ENCODE assay signal across 1 cellular context in the genomic region with DNA sequence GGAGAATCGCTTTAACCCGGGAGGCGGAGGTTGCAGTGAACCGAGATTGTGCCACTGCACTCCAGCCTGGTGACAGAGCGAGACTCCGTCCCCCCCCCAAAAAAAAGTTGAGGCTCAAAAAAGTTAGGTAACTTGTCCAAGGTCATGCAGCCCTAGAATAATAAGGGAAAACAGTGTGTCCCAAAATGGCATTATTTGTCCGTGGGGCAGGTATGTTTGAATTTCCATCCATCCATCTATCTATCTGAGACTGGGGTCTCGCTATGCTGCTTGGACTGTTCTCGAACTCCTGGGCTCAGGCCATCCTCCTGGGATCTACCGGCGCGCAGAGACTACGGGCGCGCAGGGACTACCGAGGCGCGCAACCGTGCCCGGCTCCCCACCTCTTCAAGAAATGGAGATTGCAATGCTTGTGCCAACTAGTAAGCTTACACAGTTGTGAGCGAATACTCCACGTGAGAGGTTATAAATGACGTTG.
TF ChIP-seq lines count a peak whose summit lies in the region.

No MANE protein-coding gene starts in this region.

TF ChIP-seq in GM12878, 131 proteins besides CTCF, POLR2A, EP300 and RAD21:
- no peak for TF ChIP-seq CHD4 (IDR thresholded peaks at IDR 0.05)
- TF ChIP-seq, protein P1, sequence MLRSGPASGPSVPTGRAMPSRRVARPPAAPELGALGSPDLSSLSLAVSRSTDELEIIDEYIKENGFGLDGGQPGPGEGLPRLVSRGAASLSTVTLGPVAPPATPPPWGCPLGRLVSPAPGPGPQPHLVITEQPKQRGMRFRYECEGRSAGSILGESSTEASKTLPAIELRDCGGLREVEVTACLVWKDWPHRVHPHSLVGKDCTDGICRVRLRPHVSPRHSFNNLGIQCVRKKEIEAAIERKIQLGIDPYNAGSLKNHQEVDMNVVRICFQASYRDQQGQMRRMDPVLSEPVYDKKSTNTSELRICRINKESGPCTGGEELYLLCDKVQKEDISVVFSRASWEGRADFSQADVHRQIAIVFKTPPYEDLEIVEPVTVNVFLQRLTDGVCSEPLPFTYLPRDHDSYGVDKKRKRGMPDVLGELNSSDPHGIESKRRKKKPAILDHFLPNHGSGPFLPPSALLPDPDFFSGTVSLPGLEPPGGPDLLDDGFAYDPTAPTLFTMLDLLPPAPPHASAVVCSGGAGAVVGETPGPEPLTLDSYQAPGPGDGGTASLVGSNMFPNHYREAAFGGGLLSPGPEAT (IDR thresholded peaks at IDR 0.05; ENCODE audit: low read depth), result no peak
- no peak for TF ChIP-seq FOXK2 (IDR thresholded peaks at IDR 0.05)
- no peak for TF ChIP-seq SUZ12 (IDR thresholded peaks at IDR 0.05; ENCODE audit: unreplicated experiment)
- no peak for TF ChIP-seq NRF1 (conservative IDR thresholded peaks at IDR 0.05; ENCODE audit: low read depth, low read length)
- no peak for TF ChIP-seq HDAC2 (IDR thresholded peaks at IDR 0.05)
- TF ChIP-seq, protein P2, sequence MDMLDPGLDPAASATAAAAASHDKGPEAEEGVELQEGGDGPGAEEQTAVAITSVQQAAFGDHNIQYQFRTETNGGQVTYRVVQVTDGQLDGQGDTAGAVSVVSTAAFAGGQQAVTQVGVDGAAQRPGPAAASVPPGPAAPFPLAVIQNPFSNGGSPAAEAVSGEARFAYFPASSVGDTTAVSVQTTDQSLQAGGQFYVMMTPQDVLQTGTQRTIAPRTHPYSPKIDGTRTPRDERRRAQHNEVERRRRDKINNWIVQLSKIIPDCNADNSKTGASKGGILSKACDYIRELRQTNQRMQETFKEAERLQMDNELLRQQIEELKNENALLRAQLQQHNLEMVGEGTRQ (IDR thresholded peaks at IDR 0.05; ENCODE audit: borderline replicate concordance, low read depth, low read length), result no peak
- no peak for TF ChIP-seq RUNX3 (IDR thresholded peaks at IDR 0.05; ENCODE audit: low read length)
- no peak for TF ChIP-seq CBFB (IDR thresholded peaks at IDR 0.05; ENCODE audit: low read depth)
- TF ChIP-seq, protein P3, sequence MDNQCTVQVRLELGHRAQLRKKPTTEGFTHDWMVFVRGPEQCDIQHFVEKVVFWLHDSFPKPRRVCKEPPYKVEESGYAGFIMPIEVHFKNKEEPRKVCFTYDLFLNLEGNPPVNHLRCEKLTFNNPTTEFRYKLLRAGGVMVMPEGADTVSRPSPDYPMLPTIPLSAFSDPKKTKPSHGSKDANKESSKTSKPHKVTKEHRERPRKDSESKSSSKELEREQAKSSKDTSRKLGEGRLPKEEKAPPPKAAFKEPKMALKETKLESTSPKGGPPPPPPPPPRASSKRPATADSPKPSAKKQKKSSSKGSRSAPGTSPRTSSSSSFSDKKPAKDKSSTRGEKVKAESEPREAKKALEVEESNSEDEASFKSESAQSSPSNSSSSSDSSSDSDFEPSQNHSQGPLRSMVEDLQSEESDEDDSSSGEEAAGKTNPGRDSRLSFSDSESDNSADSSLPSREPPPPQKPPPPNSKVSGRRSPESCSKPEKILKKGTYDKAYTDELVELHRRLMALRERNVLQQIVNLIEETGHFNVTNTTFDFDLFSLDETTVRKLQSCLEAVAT (IDR thresholded peaks at IDR 0.05), result peak; percentile 91
- no peak for TF ChIP-seq ETV6 (conservative IDR thresholded peaks at IDR 0.05 in 1 of 2, IDR thresholded peaks at IDR 0.05 in 1 of 2; ENCODE audit: borderline replicate concordance in 1 of 2, low read depth in 1 of 2)
- TF ChIP-seq RAD51 (IDR thresholded peaks at IDR 0.05), result no peak
- TF ChIP-seq STAT3 (IDR thresholded peaks at IDR 0.05; ENCODE audit: low read depth, low read length), result no peak
- TF ChIP-seq NR2C2 (IDR thresholded peaks at IDR 0.05; ENCODE audit: borderline replicate concordance, control insufficient read depth, insufficient read length, low read depth), result no peak
- no peak for TF ChIP-seq EGR1 (IDR thresholded peaks at IDR 0.05; ENCODE audit: borderline replicate concordance in 1 of 2, low read depth in 2 of 2, low read length in 2 of 2)
- no peak for TF ChIP-seq CHD1 (IDR thresholded peaks at IDR 0.05; ENCODE audit: low read depth, low read length)
- TF ChIP-seq IKZF1 (conservative IDR thresholded peaks at IDR 0.05), result no peak
- TF ChIP-seq, protein P4, sequence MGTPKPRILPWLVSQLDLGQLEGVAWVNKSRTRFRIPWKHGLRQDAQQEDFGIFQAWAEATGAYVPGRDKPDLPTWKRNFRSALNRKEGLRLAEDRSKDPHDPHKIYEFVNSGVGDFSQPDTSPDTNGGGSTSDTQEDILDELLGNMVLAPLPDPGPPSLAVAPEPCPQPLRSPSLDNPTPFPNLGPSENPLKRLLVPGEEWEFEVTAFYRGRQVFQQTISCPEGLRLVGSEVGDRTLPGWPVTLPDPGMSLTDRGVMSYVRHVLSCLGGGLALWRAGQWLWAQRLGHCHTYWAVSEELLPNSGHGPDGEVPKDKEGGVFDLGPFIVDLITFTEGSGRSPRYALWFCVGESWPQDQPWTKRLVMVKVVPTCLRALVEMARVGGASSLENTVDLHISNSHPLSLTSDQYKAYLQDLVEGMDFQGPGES (IDR thresholded peaks at IDR 0.05), result no peak
- TF ChIP-seq TCF12 (IDR thresholded peaks at IDR 0.05; ENCODE audit: low read depth, low read length), result no peak
- no peak for TF ChIP-seq MTA3 (IDR thresholded peaks at IDR 0.05; ENCODE audit: borderline replicate concordance, low read length)
- TF ChIP-seq ESRRA (IDR thresholded peaks at IDR 0.05; ENCODE audit: low read length), result no peak
- TF ChIP-seq STAT1 (conservative IDR thresholded peaks at IDR 0.05), result no peak
- TF ChIP-seq ZSCAN29 (IDR thresholded peaks at IDR 0.05), result no peak
- peak; percentile 53; the same call in 1 of the 2 replicates for TF ChIP-seq SMARCA5 (IDR thresholded peaks at IDR 0.05)
- TF ChIP-seq, protein P5, sequence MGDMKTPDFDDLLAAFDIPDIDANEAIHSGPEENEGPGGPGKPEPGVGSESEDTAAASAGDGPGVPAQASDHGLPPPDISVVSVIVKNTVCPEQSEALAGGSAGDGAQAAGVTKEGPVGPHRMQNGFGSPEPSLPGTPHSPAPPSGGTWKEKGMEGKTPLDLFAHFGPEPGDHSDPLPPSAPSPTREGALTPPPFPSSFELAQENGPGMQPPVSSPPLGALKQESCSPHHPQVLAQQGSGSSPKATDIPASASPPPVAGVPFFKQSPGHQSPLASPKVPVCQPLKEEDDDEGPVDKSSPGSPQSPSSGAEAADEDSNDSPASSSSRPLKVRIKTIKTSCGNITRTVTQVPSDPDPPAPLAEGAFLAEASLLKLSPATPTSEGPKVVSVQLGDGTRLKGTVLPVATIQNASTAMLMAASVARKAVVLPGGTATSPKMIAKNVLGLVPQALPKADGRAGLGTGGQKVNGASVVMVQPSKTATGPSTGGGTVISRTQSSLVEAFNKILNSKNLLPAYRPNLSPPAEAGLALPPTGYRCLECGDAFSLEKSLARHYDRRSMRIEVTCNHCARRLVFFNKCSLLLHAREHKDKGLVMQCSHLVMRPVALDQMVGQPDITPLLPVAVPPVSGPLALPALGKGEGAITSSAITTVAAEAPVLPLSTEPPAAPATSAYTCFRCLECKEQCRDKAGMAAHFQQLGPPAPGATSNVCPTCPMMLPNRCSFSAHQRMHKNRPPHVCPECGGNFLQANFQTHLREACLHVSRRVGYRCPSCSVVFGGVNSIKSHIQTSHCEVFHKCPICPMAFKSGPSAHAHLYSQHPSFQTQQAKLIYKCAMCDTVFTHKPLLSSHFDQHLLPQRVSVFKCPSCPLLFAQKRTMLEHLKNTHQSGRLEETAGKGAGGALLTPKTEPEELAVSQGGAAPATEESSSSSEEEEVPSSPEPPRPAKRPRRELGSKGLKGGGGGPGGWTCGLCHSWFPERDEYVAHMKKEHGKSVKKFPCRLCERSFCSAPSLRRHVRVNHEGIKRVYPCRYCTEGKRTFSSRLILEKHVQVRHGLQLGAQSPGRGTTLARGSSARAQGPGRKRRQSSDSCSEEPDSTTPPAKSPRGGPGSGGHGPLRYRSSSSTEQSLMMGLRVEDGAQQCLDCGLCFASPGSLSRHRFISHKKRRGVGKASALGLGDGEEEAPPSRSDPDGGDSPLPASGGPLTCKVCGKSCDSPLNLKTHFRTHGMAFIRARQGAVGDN (IDR thresholded peaks at IDR 0.05), result 0 out of 2 replicates have a peak, but pooled peaks have one; percentile 66
- no peak for TF ChIP-seq ZNF622 (IDR thresholded peaks at IDR 0.05)
- no peak for TF ChIP-seq SREBF1 (IDR thresholded peaks at IDR 0.05; ENCODE audit: low read length)
- 0 out of 2 replicates have a peak, but pooled peaks have one; percentile 22 for TF ChIP-seq ZNF217 (IDR thresholded peaks at IDR 0.05)
- no peak for TF ChIP-seq BACH1 (IDR thresholded peaks at IDR 0.05; ENCODE audit: borderline replicate concordance)
- peak; percentile 40; the same call in 1 of the 2 replicates for TF ChIP-seq GATAD2B (conservative IDR thresholded peaks at IDR 0.05; ENCODE audit: low read depth)
- peak; percentile 52; the same call in 1 of the 2 replicates for TF ChIP-seq LARP7 (IDR thresholded peaks at IDR 0.05)
TF ChIP-seq in GM12878: peak in this region for 6.
